23 cellular contexts compared by ENCODE assay signal in genomic region chr4:118797558-118798142, GRCh38. TPM values are rescaled to one million over a fixed set of nuclear protein-coding genes. Genes with fewer than 3 reads are reported as not detected.
A peak's percentile ranks its signal among the peaks of the same experiment; 100 is the strongest.
DNase-seq lines count a peak whose midpoint lies in the region; FAIRE-seq and TF ChIP-seq lines count a peak whose summit lies in the region.
"Had no signal": no experiment of that assay in that cellular context is flagged by ENCODE, and none has a peak within 500 bp of the region (broad histone marks: within the 10 kb centered on the region; RNA-seq: fewer than 3 reads in every experiment).

No MANE protein-coding gene starts in this region.

- H3K4me2 ChIP-seq in endothelial cell of umbilical vein (ENCODE audit: insufficient read depth, low read length): peak overlapping the region; percentile 55
- H3K4me2 ChIP-seq in osteoblast (ENCODE audit: insufficient read depth, low read length): no peak overlapping the region

- H4K20me1 ChIP-seq in endothelial cell of umbilical vein (replicated peaks; ENCODE audit: control insufficient read depth, extremely low read depth, insufficient read depth, low read length) (peaks cover 2% of the 10 kb centered on the region), osteoblast (ENCODE audit: insufficient read depth, low read length) (peaks cover 28% of the 10 kb centered on the region)

- H3K27me3 ChIP-seq in adipocyte (replicated peaks; ENCODE audit: control insufficient read depth, insufficient read depth, low read length): no peaks in the 10 kb centered on the region
- H3K27me3 ChIP-seq in endothelial cell of umbilical vein (ENCODE audit: control insufficient read depth in 2 of 2, insufficient read depth in 2 of 2, low read length in 2 of 2): no peaks in the 10 kb centered on the region
- H3K27me3 ChIP-seq in osteoblast (ENCODE audit: insufficient read depth, low read length): no peaks in the 10 kb centered on the region
- H3K27me3 ChIP-seq: ovary, SJCRH30 had no signal

- H3K4me3 ChIP-seq in AG10803 (ENCODE audit: low read length) (no peak overlapping the region), adipocyte (ENCODE audit: low read length) (no peak overlapping the region), endothelial cell of umbilical vein (replicated peaks in 1 of 3; ENCODE audit: insufficient read depth in 1 of 3, low read depth in 1 of 3, low read length in 3 of 3) (no peak overlapping the region), osteoblast (ENCODE audit: insufficient read depth, low read length) (no peak overlapping the region)
- H3K4me3 ChIP-seq: ovary, SJCRH30, thoracic aorta had no signal

- CTCF ChIA-PET in endothelial cell of umbilical vein (lab: Charles Lee): interaction anchor here (1.0 to 1.9 kb wide), 5 partner anchors 13 to 52 kb away, joined by 4 to 9 read pairs (median 5); no protein-coding TSS in a partner anchor

- no peak overlapping the region for H2AFZ ChIP-seq in endothelial cell of umbilical vein (ENCODE audit: low read depth, low read length)
- H2AFZ ChIP-seq in osteoblast (ENCODE audit: low read length): no peak overlapping the region

- H3K79me2 ChIP-seq in endothelial cell of umbilical vein (ENCODE audit: control insufficient read depth, insufficient read depth, low read length): peaks cover 20% of the 10 kb centered on the region
- H3K79me2 ChIP-seq in osteoblast (ENCODE audit: insufficient read depth, low read length): peaks cover 72% of the 10 kb centered on the region

- POLR2A ChIA-PET in endothelial cell of umbilical vein (lab: Charles Lee): interaction anchor here (1.1 kb wide), 1 partner anchor 23 kb away, joined by 4 read pairs; no protein-coding TSS in a partner anchor

- intact Hi-C loops in endothelial cell of umbilical vein (cut with micrococcal nuclease): loop anchor here (1.0 kb wide), 1 partner anchor 25 kb away; no protein-coding TSS in a partner anchor

- H3K9me3 ChIP-seq in adipocyte (ENCODE audit: control insufficient read depth, low read length) (no peaks in the 10 kb centered on the region), endothelial cell of umbilical vein (replicated peaks; ENCODE audit: control insufficient read depth, insufficient read depth, low read length) (no peaks in the 10 kb centered on the region), osteoblast (ENCODE audit: low read depth, low read length) (no peaks in the 10 kb centered on the region)
- H3K9me3 ChIP-seq: ovary, SJCRH30, thoracic aorta had no signal

- peak; percentile 32 for DNase-seq in AG10803 (ENCODE audit: low read depth)
- peak; percentile 51 for DNase-seq in adipocyte (ENCODE audit: low read depth)
- DNase-seq in endothelial cell of umbilical vein (ENCODE audit: low read depth, low spot score): peak; percentile 65
- DNase-seq in osteoblast (ENCODE audit: insufficient read length, low spot score, missing footprints): peak; percentile 85
- DNase-seq in stimulated activated naive CD4-positive, alpha-beta T cell (lab: John Stamatoyannopoulos, UW): no peak
- DNase-seq in GM19240 (ENCODE audit: insufficient read length, low spot score): no peak
- DNase-seq in NCI-H82 treated with DMSO at 0.1 percent for 48 hours (lab: John Stamatoyannopoulos, UW; ENCODE audit: unreplicated experiment): no peak
- DNase-seq: activated CD4-positive, alpha-beta T cell treated with anti-CD3 and anti-CD28 coated beads for 1 hour; activated CD8-positive, alpha-beta T cell treated with anti-CD3 and anti-CD28 coated beads, Interleukin-2, amount 10 ng/mL, durations not matched to agents 7 days and 5 days; C1 segment of cervical spinal cord; central memory CD4-positive, alpha-beta T cell; DMS153; endodermal cell; immature natural killer cell; MV-4-11; NCI-H1436; NCI-H2081 treated with DMSO at 0.1 percent for 48 hours; NCI-H774; ovary; SJCRH30; stimulated activated CD4-positive, alpha-beta T cell treated with anti-CD3 and anti-CD28 coated beads, Interleukin-1b, Interleukin-23, amount 100 ng/mL, for 48 hours; SW 1271 had no signal

- H3K27ac ChIP-seq in endothelial cell of umbilical vein (ENCODE audit: insufficient read depth, low read depth, low read length) (peak overlapping the region; percentile 30), osteoblast (ENCODE audit: low read depth, low read length) (peak overlapping the region; percentile 70)
- H3K27ac ChIP-seq: ovary, SJCRH30, thoracic aorta had no signal

- FAIRE-seq in endothelial cell of umbilical vein (lab: Jason Lieb, UNC): peak; percentile 72

- no peaks in the 10 kb centered on the region for H3K9me1 ChIP-seq in endothelial cell of umbilical vein (replicated peaks; ENCODE audit: control insufficient read depth, extremely low read depth, insufficient read depth, low read length)

- dilution Hi-C loops in endothelial cell of umbilical vein (cut with MboI; ENCODE audit: extremely low pct_ligation_motif_present, low sequenced_read_pairs): no loop called here

- no TSS peak for BruUV-seq in endothelial cell of umbilical vein (replicated peaks; lab: Mats Ljungman, UMichigan)

- H3K36me3 ChIP-seq in adipocyte (ENCODE audit: control insufficient read depth, insufficient read depth, low read length, severe bottlenecking): peaks cover 89% of the 10 kb centered on the region
- H3K36me3 ChIP-seq in endothelial cell of umbilical vein (ENCODE audit: control insufficient read depth in 2 of 2, extremely low read depth in 1 of 2, insufficient read depth in 2 of 2, low read length in 2 of 2): peaks cover 20 to 36% of the 10 kb centered on the region in 2 experiments
- H3K36me3 ChIP-seq in osteoblast (ENCODE audit: insufficient read depth, low read length): peaks cover 88% of the 10 kb centered on the region
- H3K36me3 ChIP-seq: ovary had no signal

- no peak for TF ChIP-seq POLR2A in endothelial cell of umbilical vein (IDR thresholded peaks at IDR 0.05; ENCODE audit: low read depth, low read length)

- TF ChIP-seq CTCF in AG10803 (conservative IDR thresholded peaks at IDR 0.05; ENCODE audit: low read length) (no peak), endothelial cell of umbilical vein (IDR thresholded peaks at IDR 0.05; ENCODE audit: extremely low read depth in 1 of 2, insufficient read depth in 1 of 2, low read depth in 1 of 2, low read length in 2 of 2) (no peak), osteoblast (IDR thresholded peaks at IDR 0.05; ENCODE audit: extremely low read depth, low read depth, low read length) (no peak)

- H3K4me1 ChIP-seq in adipocyte (ENCODE audit: control insufficient read depth, insufficient read depth, low read length) (peaks cover 12% of the 10 kb centered on the region), endothelial cell of umbilical vein (ENCODE audit: control insufficient read depth, extremely low read depth, insufficient read depth, low read length) (peaks cover 13% of the 10 kb centered on the region), osteoblast (ENCODE audit: insufficient read depth, low read length) (peaks cover 15% of the 10 kb centered on the region)
- H3K4me1 ChIP-seq: SJCRH30 had no signal

- H3K9ac ChIP-seq in adipocyte (ENCODE audit: low read length) (no peak overlapping the region), endothelial cell of umbilical vein (replicated peaks; ENCODE audit: extremely low read depth, insufficient read depth, low read length) (no peak overlapping the region)

TF ChIP-seq in endothelial cell of umbilical vein, 7 proteins besides CTCF, POLR2A, EP300 and RAD21:
- TF ChIP-seq MYC (IDR thresholded peaks at IDR 0.05; ENCODE audit: low read depth, low read length) (no peak), GATA2 (IDR thresholded peaks at IDR 0.05; ENCODE audit: insufficient read depth, insufficient read length, low read depth, low read length) (no peak), EZH2 (IDR thresholded peaks at IDR 0.05; ENCODE audit: borderline replicate concordance, low read depth, low read length, severe bottlenecking) (no peak), FOS (IDR thresholded peaks at IDR 0.05; ENCODE audit: borderline replicate concordance, insufficient read depth, low read length) (peak; percentile 35), POLR2AphosphoS5 (IDR thresholded peaks at IDR 0.05; ENCODE audit: insufficient read depth, low read depth, low read length) (no peak), JUN (IDR thresholded peaks at IDR 0.05; ENCODE audit: borderline replicate concordance, insufficient read depth, insufficient read length, low read depth) (peak; percentile 32)

RNA-seq across cellular contexts. Expression of gene SEC24D, which starts 38.3 kb away (rescaled TPM):
- total RNA-seq in endothelial cell of umbilical vein (127 and 133 TPM in 2 replicates), osteoblast (111 and 116 TPM in 2 replicates)
- polyA plus RNA-seq in endothelial cell of umbilical vein: 81.5 and 88.8 TPM in 2 replicates
- 52.0 and 61.7 TPM in 2 replicates for polyA plus RNA-seq in endothelial cell of umbilical vein (2011; cell fraction: cytosol; rRNA removed)
- polyA plus RNA-seq in endothelial cell of umbilical vein (2011; cell fraction: nucleus; rRNA removed): 132 and 151 TPM in 2 replicates
- 73.7 and 81.8 TPM in 2 replicates for polyA plus RNA-seq in endothelial cell of umbilical vein (2012)
- polyA minus RNA-seq in endothelial cell of umbilical vein: 114 and 132 TPM in 2 replicates
- polyA minus RNA-seq in endothelial cell of umbilical vein (2011; cell fraction: cytosol; rRNA and poly(A)+ RNA removed): 4.4 TPM
- polyA minus RNA-seq in endothelial cell of umbilical vein (2011; cell fraction: nucleus; rRNA and poly(A)+ RNA removed): 296 and 303 TPM in 2 replicates

Comparison
In these comparisons a context has a peak if more than half of its experiments do, and no peak if none do; other contexts are left out.
1. DNase-seq: peak in AG10803 (single experiment), adipocyte (single experiment), endothelial cell of umbilical vein (single experiment) and osteoblast (single experiment); none in stimulated activated naive CD4-positive, alpha-beta T cell (0 of 6), GM19240 (single experiment) and NCI-H82 treated with DMSO at 0.1 percent for 48 hours (single experiment).